Comparison of ENCODE assay signal across 1 cellular context in genomic region chr9:113397077-113397696, GRCh38.
TF ChIP-seq lines count a peak whose summit lies in the region.

No MANE protein-coding gene starts in this region.

TF ChIP-seq in HepG2, 621 proteins besides CTCF, POLR2A, EP300 and RAD21:
- peak; percentile 19 for TF ChIP-seq TEAD3 (CRISPR knock-in tag; optimal IDR thresholded peaks at IDR 0.05; ENCODE audit: borderline replicate concordance)
- TF ChIP-seq, protein P1, sequence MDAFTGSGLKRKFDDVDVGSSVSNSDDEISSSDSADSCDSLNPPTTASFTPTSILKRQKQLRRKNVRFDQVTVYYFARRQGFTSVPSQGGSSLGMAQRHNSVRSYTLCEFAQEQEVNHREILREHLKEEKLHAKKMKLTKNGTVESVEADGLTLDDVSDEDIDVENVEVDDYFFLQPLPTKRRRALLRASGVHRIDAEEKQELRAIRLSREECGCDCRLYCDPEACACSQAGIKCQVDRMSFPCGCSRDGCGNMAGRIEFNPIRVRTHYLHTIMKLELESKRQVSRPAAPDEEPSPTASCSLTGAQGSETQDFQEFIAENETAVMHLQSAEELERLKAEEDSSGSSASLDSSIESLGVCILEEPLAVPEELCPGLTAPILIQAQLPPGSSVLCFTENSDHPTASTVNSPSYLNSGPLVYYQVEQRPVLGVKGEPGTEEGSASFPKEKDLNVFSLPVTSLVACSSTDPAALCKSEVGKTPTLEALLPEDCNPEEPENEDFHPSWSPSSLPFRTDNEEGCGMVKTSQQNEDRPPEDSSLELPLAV (CRISPR knock-in tag; conservative IDR thresholded peaks at IDR 0.05; ENCODE audit: low read depth): no peak
